20 cellular contexts compared by ENCODE assay signal in genomic region chr5:36632363-36632664, GRCh38. TPM values are rescaled to one million over a fixed set of nuclear protein-coding genes. Genes with fewer than 3 reads are reported as not detected.
DNase-seq lines count a peak whose midpoint lies in the region; ATAC-seq, FAIRE-seq and TF ChIP-seq lines count a peak whose summit lies in the region.
"Had no signal": no experiment of that assay in that cellular context is flagged by ENCODE, and none has a peak within 500 bp of the region (broad histone marks: within the 10 kb centered on the region; RNA-seq: fewer than 3 reads in every experiment).

No MANE protein-coding gene starts in this region.

- peaks cover 6% of the 10 kb centered on the region for H3K9me3 Mint-ChIP-seq in type B pancreatic cell
- H3K9me3 Mint-ChIP-seq: CD4-positive, alpha-beta memory T cell; GM23338 had no signal

- TF ChIP-seq CTCF in A549 (IDR thresholded peaks at IDR 0.05) = no peak
- no peak for TF ChIP-seq CTCF in IMR-90 (conservative IDR thresholded peaks at IDR 0.05; ENCODE audit: low read depth, low read length)
- no peak for TF ChIP-seq CTCF in bronchial epithelial cell (IDR thresholded peaks at IDR 0.05; ENCODE audit: insufficient read depth, low read length, severe bottlenecking)
- TF ChIP-seq CTCF in H1 (IDR thresholded peaks at IDR 0.05; ENCODE audit: control extremely low read depth in 1 of 3, insufficient read depth in 1 of 3, low read depth in 1 of 3, low read length in 3 of 3) = no peak
- TF ChIP-seq CTCF in mucosa of descending colon (IDR thresholded peaks at IDR 0.05) = no peak
- no peak for TF ChIP-seq CTCF in type B pancreatic cell (conservative IDR thresholded peaks at IDR 0.05)

- no peak for TF ChIP-seq EP300 in A549 (IDR thresholded peaks at IDR 0.05)
- no peak for TF ChIP-seq EP300 in H1 (IDR thresholded peaks at IDR 0.05; ENCODE audit: borderline replicate concordance in 1 of 2, low read depth in 2 of 2, low read length in 2 of 2)

- H2AFZ ChIP-seq in IMR-90 (replicated peaks; ENCODE audit: low read length, poor library complexity) = no peak overlapping the region
- no peak overlapping the region for H2AFZ ChIP-seq in H1 (ENCODE audit: low read length)
- H2AFZ ChIP-seq: GM23338 had no signal

- no peaks in the 10 kb centered on the region for H3K9me3 ChIP-seq in A549
- no peaks in the 10 kb centered on the region for H3K9me3 ChIP-seq in IMR-90 (ENCODE audit: control insufficient read depth, insufficient read depth, low read length)
- H3K9me3 ChIP-seq in H1 (ENCODE audit: insufficient read depth in 2 of 2, low read depth in 1 of 2, low read length in 1 of 2) = no peaks in the 10 kb centered on the region
- H3K9me3 ChIP-seq in mucosa of descending colon = no peaks in the 10 kb centered on the region

- H3K27ac ChIP-seq in A549 = no peak overlapping the region
- no peak overlapping the region for H3K27ac ChIP-seq in IMR-90 (ENCODE audit: insufficient read depth, low read length)
- no peak overlapping the region for H3K27ac ChIP-seq in H1 (ENCODE audit: low read depth, low read length)

- peaks cover 6% of the 10 kb centered on the region for H3K27me3 ChIP-seq in IMR-90 (ENCODE audit: control insufficient read depth, insufficient read depth, low read length)
- no peaks in the 10 kb centered on the region for H3K27me3 ChIP-seq in bronchial epithelial cell (ENCODE audit: control insufficient read depth, insufficient read depth, low read length)
- no peaks in the 10 kb centered on the region for H3K27me3 ChIP-seq in H1 (replicated peaks in 1 of 4; ENCODE audit: control insufficient read depth in 3 of 4, extremely low read depth in 1 of 4, insufficient read depth in 3 of 4, low read length in 3 of 4)

- no peak overlapping the region for H3K27ac Mint-ChIP-seq in type B pancreatic cell
- H3K27ac Mint-ChIP-seq: CD4-positive, alpha-beta memory T cell; GM23338 had no signal

- no peak overlapping the region for H4K91ac ChIP-seq in IMR-90 (ENCODE audit: insufficient read depth, low read depth, low read length)
- H4K91ac ChIP-seq in H1 (replicated peaks; ENCODE audit: insufficient read length, low read length) = no peak overlapping the region

- peaks cover 8% of the 10 kb centered on the region for H3K4me1 Mint-ChIP-seq in type B pancreatic cell (ENCODE audit: unreplicated experiment)
- H3K4me1 Mint-ChIP-seq: CD4-positive, alpha-beta memory T cell had no signal

- peaks cover 2% of the 10 kb centered on the region; the same call in 1 of the 2 replicates for H4K20me1 ChIP-seq in IMR-90 (ENCODE audit: insufficient read depth, low read length)
- no peaks in the 10 kb centered on the region for H4K20me1 ChIP-seq in H1 (replicated peaks in 1 of 2; ENCODE audit: control insufficient read depth in 1 of 2, insufficient read depth in 2 of 2, low read length in 2 of 2)

- ATAC-seq in A549 (no peak), IMR-90 (ENCODE audit: low read depth) (no peak), HG02759 (IDR thresholded peaks at IDR 0.05; ENCODE audit: unreplicated experiment) (no peak), mucosa of descending colon (no peak)
- ATAC-seq: GM23338 had no signal

- H2BK120ac ChIP-seq in IMR-90 (ENCODE audit: low read depth, low read length) = no peak overlapping the region
- H2BK120ac ChIP-seq in H1 (replicated peaks; ENCODE audit: low read depth, low read length) = no peak overlapping the region

- H4K8ac ChIP-seq in IMR-90 (ENCODE audit: low read depth in 2 of 2, low read length in 2 of 2) (no peak overlapping the region), H1 (ENCODE audit: extremely low read depth, insufficient read depth, low read length) (no peak overlapping the region)

- no peak overlapping the region for H4K5ac ChIP-seq in IMR-90 (ENCODE audit: low read depth, low read length)
- H4K5ac ChIP-seq in H1 (ENCODE audit: insufficient read length, low read depth, low read length) = no peak overlapping the region

- DNase-seq in A549 (ENCODE audit: low read depth in 1 of 2, low spot score in 1 of 2) (no peak), IMR-90 (no peak), bronchial epithelial cell (ENCODE audit: low read depth) (no peak), H1 (ENCODE audit: low read depth in 1 of 2, low spot score in 2 of 2) (no peak), mucosa of descending colon (no peak), type B pancreatic cell (ENCODE audit: extremely low spot score, unreplicated experiment) (no peak), NCI-H510A (lab: John Stamatoyannopoulos, UW) (no peak)
- DNase-seq: 8988T; C1 segment of cervical spinal cord; Calu3; CD4-positive, alpha-beta memory T cell; COR-L47; DMS153; DND-41; HCEC 1CT had no signal

- POLR2A ChIA-PET in A549 (lab: Yijun Ruan, JAX) = no interaction called here
- POLR2A ChIA-PET in IMR-90 (lab: Charles Lee; ENCODE audit: unreplicated experiment) = no interaction called here
- POLR2A ChIA-PET in H1 (lab: Charles Lee; ENCODE audit: partially characterized antibody) = interaction anchor here (1.0 kb wide), 1 partner anchor 13 kb away, joined by 3 read pairs; no protein-coding TSS in a partner anchor

- H3K14ac ChIP-seq in IMR-90 (replicated peaks; ENCODE audit: low read depth, low read length) (no peak overlapping the region), H1 (ENCODE audit: insufficient read length) (no peak overlapping the region)

- no peak overlapping the region for H3K56ac ChIP-seq in IMR-90 (ENCODE audit: extremely low read depth, insufficient read depth, low read length)
- no peak overlapping the region for H3K56ac ChIP-seq in H1 (replicated peaks; ENCODE audit: insufficient read length, low read depth, low read length)

- H2BK5ac ChIP-seq in IMR-90 (ENCODE audit: low read depth, low read length, poor library complexity, severe bottlenecking) = no peak overlapping the region
- H2BK5ac ChIP-seq in H1 (ENCODE audit: low read depth, low read length) = no peak overlapping the region

- TF ChIP-seq POLR2A in A549 (IDR thresholded peaks at IDR 0.05; ENCODE audit: low read length) = no peak
- no peak for TF ChIP-seq POLR2A in IMR-90 (IDR thresholded peaks at IDR 0.05; ENCODE audit: low read depth, low read length)
- TF ChIP-seq POLR2A in H1 (IDR thresholded peaks at IDR 0.05; ENCODE audit: control extremely low read depth in 1 of 2, low read depth in 2 of 2, low read length in 2 of 2) = no peak

- peaks cover 27% of the 10 kb centered on the region for H3K36me3 Mint-ChIP-seq in type B pancreatic cell
- H3K36me3 Mint-ChIP-seq: CD4-positive, alpha-beta memory T cell had no signal

- H2BK15ac ChIP-seq in IMR-90 (ENCODE audit: low read depth, low read length) = no peak overlapping the region
- H2BK15ac ChIP-seq in H1 (ENCODE audit: low read length) = no peak overlapping the region

- CTCF ChIA-PET in A549 (lab: Yijun Ruan, JAX) = no interaction called here
- CTCF ChIA-PET in IMR-90 (lab: Yijun Ruan, JAX) = interaction anchor here (1.2 kb wide), 1 partner anchor 47 kb away, joined by 3 read pairs; no protein-coding TSS in a partner anchor
- CTCF ChIA-PET in H1 (lab: Charles Lee; ENCODE audit: partially characterized antibody) = interaction anchor here (0.9 to 1.9 kb wide), 4 partner anchors 9 to 52 kb away, joined by 3 to 5 read pairs (median 4); no protein-coding TSS in a partner anchor

- dilution Hi-C loops in IMR-90 (cut with HindIII; ENCODE audit: low sequenced_read_pairs, unreplicated experiment) = no loop called here

- H3K4ac ChIP-seq in IMR-90 (ENCODE audit: low read depth, low read length) (no peak overlapping the region), H1 (replicated peaks; ENCODE audit: insufficient read length, low read depth, low read length) (no peak overlapping the region)

- H3K4me3 ChIP-seq in A549 (no peak overlapping the region), IMR-90 (ENCODE audit: insufficient read depth, low read depth, low read length) (no peak overlapping the region), bronchial epithelial cell (ENCODE audit: low read depth, low read length) (no peak overlapping the region), H1 (ENCODE audit: extremely low read depth in 1 of 4, insufficient read depth in 2 of 4, low read depth in 3 of 4, low read length in 4 of 4) (no peak overlapping the region), mucosa of descending colon (no peak overlapping the region)
- H3K4me3 ChIP-seq: GM23338 had no signal

- H2BK20ac ChIP-seq in IMR-90 (ENCODE audit: low read depth, low read length) = no peak overlapping the region
- no peak overlapping the region for H2BK20ac ChIP-seq in H1 (ENCODE audit: low read length)

- no peaks in the 10 kb centered on the region for H3K79me2 ChIP-seq in H1 (ENCODE audit: control insufficient read depth in 1 of 2, insufficient read depth in 2 of 2, low read length in 2 of 2)

- H3K36me3 ChIP-seq in IMR-90 (ENCODE audit: control insufficient read depth, insufficient read depth, low read length) (no peaks in the 10 kb centered on the region), bronchial epithelial cell (ENCODE audit: control insufficient read depth, insufficient read depth, low read length) (no peaks in the 10 kb centered on the region), H1 (ENCODE audit: control insufficient read depth in 2 of 4, insufficient read depth in 4 of 4, low read length in 3 of 4) (peaks cover 6 to 28% (median 15%) of the 10 kb centered on the region in 4 experiments; a peak in 7 of 8 replicates), mucosa of descending colon (ENCODE audit: low read depth) (no peaks in the 10 kb centered on the region)

- no peak for TF ChIP-seq RAD21 in A549 (conservative IDR thresholded peaks at IDR 0.05 in 1 of 2, IDR thresholded peaks at IDR 0.05 in 1 of 2)
- TF ChIP-seq RAD21 in IMR-90 (IDR thresholded peaks at IDR 0.05; ENCODE audit: low read length) = no peak
- no peak for TF ChIP-seq RAD21 in H1 (IDR thresholded peaks at IDR 0.05 in 1 of 2, conservative IDR thresholded peaks at IDR 0.05 in 1 of 2; ENCODE audit: low read depth in 2 of 2, low read length in 2 of 2)

- H3K18ac ChIP-seq in IMR-90 (ENCODE audit: low read depth, low read length) (no peak overlapping the region), H1 (ENCODE audit: extremely low read depth, low read length) (no peak overlapping the region)

- H3K4me2 ChIP-seq in A549 (no peak overlapping the region), IMR-90 (ENCODE audit: low read depth, low read length) (no peak overlapping the region), H1 (ENCODE audit: insufficient read depth in 1 of 2, low read depth in 2 of 2, low read length in 2 of 2) (no peak overlapping the region)
- H3K4me2 ChIP-seq: GM23338 had no signal

- H3K23ac ChIP-seq in IMR-90 (ENCODE audit: low read depth, low read length) (no peak overlapping the region), H1 (ENCODE audit: insufficient read length) (no peak overlapping the region)

- no peaks in the 10 kb centered on the region for H3K9me1 ChIP-seq in IMR-90 (ENCODE audit: insufficient read depth, low read length)

- H3K27me3 Mint-ChIP-seq in type B pancreatic cell = no peaks in the 10 kb centered on the region

- H2BK12ac ChIP-seq in H1 (ENCODE audit: low read depth, low read length) = no peak overlapping the region

- intact Hi-C loops in IMR-90 (cut with micrococcal nuclease) (no loop called here), mucosa of descending colon (cut with DNase I, micrococcal nuclease) (no loop called here)

- H3K79me1 ChIP-seq in IMR-90 (ENCODE audit: low read depth in 1 of 2, low read length in 2 of 2) = no peaks in the 10 kb centered on the region
- no peaks in the 10 kb centered on the region for H3K79me1 ChIP-seq in H1 (ENCODE audit: low read depth, low read length)

- H3K4me3 Mint-ChIP-seq in type B pancreatic cell = no peak overlapping the region
- H3K4me3 Mint-ChIP-seq: CD4-positive, alpha-beta memory T cell; GM23338 had no signal

- in situ Hi-C loops in IMR-90 (cut with MboI; ENCODE audit: low sequenced_read_pairs) = no loop called here

- H2AK5ac ChIP-seq in IMR-90 (ENCODE audit: low read depth, low read length) (no peak overlapping the region), H1 (ENCODE audit: low read depth, low read length) (no peak overlapping the region)

- H3K9ac ChIP-seq in IMR-90 (ENCODE audit: low read depth, low read length) (no peak overlapping the region), H1 (replicated peaks in 1 of 4; ENCODE audit: extremely low read depth in 1 of 4, low read depth in 3 of 4, low read length in 3 of 4) (no peak overlapping the region)

- H2AK9ac ChIP-seq in IMR-90 (replicated peaks; ENCODE audit: low read depth, low read length, poor library complexity) = no peak overlapping the region

- FAIRE-seq in A549 (lab: Jason Lieb, UNC) (no peak), bronchial epithelial cell (lab: Jason Lieb, UNC) (peak; percentile 83), H1 (lab: Jason Lieb, UNC) (no peak)
- FAIRE-seq: G401.6, GM12892, H54 had no signal

- no TSS peak for BruUV-seq in IMR-90 (replicated peaks; lab: Mats Ljungman, UMichigan)

- H3K4me1 ChIP-seq in A549 (no peaks in the 10 kb centered on the region), IMR-90 (ENCODE audit: control insufficient read depth, insufficient read depth, low read length) (no peaks in the 10 kb centered on the region), H1 (replicated peaks in 1 of 4; ENCODE audit: control insufficient read depth in 3 of 4, insufficient read depth in 4 of 4, low read length in 3 of 4) (no peaks in the 10 kb centered on the region), mucosa of descending colon (ENCODE audit: low read depth) (no peaks in the 10 kb centered on the region)

- no peaks in the 10 kb centered on the region for H3K23me2 ChIP-seq in H1 (ENCODE audit: low read depth, low read length)

RNA-seq across cellular contexts. Expression of gene SLC1A3, which starts 25.9 kb away (rescaled TPM):
- polyA plus RNA-seq in A549 (2011; rRNA removed) = not detected in 2 replicates
- not detected in 2 replicates for polyA plus RNA-seq in A549 (2012; cell fraction: cytosol; rRNA removed)
- polyA plus RNA-seq in A549 (2012; cell fraction: nucleus; rRNA removed) = not detected in 2 replicates
- not detected in 3 replicates for polyA plus RNA-seq in A549 (2017; fragmentation: RNase III; extraction: RNeasy Plus Mini Kit Qiagen cat#74134 plus additional on column Dnase treatment)
- polyA minus RNA-seq in A549 (2011; rRNA and poly(A)+ RNA removed) = not detected in 2 replicates
- total RNA-seq in IMR-90 (2012; rRNA removed) = 0.56 and 1.3 TPM in 2 replicates
- 0.13 and 0.27 TPM in 2 replicates for polyA plus RNA-seq in IMR-90 (2012; rRNA removed)
- polyA plus RNA-seq in IMR-90 (2012; cell fraction: cytosol; rRNA removed) = 0.01 and 0.16 TPM in 2 replicates
- polyA plus RNA-seq in IMR-90 (2012; cell fraction: nucleus; rRNA removed; ENCODE audit: low replicate concordance) = 1.4 and 1.9 TPM in 2 replicates
- 1.7 and 3.4 TPM in 2 replicates for total RNA-seq in bronchial epithelial cell
- total RNA-seq in H1 (2021; fragmentation: NEBNext Ultra II Directional; extraction: Animal tissue kit (Norgen Biotek cat#: 25700)) = 30.6 and 35.3 TPM in 2 replicates
- polyA plus RNA-seq in H1 (2011; rRNA removed) = 16.8 and 26.7 TPM in 2 replicates
- 19.4 TPM for polyA plus RNA-seq in H1 (2011; cell fraction: cytosol; rRNA removed)
- 48.8 TPM for polyA plus RNA-seq in H1 (2011; cell fraction: nucleus; rRNA removed)
- polyA plus RNA-seq in H1 (2012, experiment 1 of 2) = 17.9 to 33.3 TPM (median 27.4 TPM) in 4 replicates
- 2.4 TPM for polyA plus RNA-seq in H1 (2012, experiment 2 of 2)
- polyA plus RNA-seq in H1 (2013, experiment 1 of 2) = 19.4 TPM
- polyA plus RNA-seq in H1 (2013, experiment 2 of 2) = 18.4 TPM
- polyA minus RNA-seq in H1 (2011; rRNA and poly(A)+ RNA removed) = 65.9 and 87.3 TPM in 2 replicates
- polyA minus RNA-seq in H1 (2011; cell fraction: cytosol; rRNA and poly(A)+ RNA removed) = 28.1 TPM
- 127 TPM for polyA minus RNA-seq in H1 (2011; cell fraction: nucleus; rRNA and poly(A)+ RNA removed)
- total RNA-seq in mucosa of descending colon = 10 to 100 TPM in 1 of 3 donors, 1 to 10 TPM in 1, under 1 TPM in 1; 0.67 to 10.2 (median 7.9) TPM
- 15.3 and 93.2 TPM in 2 replicates for total RNA-seq in type B pancreatic cell (ENCODE audit: low replicate concordance)
- polyA plus RNA-seq: CD4-positive, alpha-beta memory T cell had no signal

Comparison
In these comparisons a context has a peak if more than half of its experiments do, and no peak if none do; other contexts are left out.
1. Of the 18 proteins assayed by ChIP-seq in both H1 and A549: peak only in H1: none; only in A549: none; in both: MAFK; in neither: 17.